12 cellular contexts compared by ENCODE assay signal in the genomic region with DNA sequence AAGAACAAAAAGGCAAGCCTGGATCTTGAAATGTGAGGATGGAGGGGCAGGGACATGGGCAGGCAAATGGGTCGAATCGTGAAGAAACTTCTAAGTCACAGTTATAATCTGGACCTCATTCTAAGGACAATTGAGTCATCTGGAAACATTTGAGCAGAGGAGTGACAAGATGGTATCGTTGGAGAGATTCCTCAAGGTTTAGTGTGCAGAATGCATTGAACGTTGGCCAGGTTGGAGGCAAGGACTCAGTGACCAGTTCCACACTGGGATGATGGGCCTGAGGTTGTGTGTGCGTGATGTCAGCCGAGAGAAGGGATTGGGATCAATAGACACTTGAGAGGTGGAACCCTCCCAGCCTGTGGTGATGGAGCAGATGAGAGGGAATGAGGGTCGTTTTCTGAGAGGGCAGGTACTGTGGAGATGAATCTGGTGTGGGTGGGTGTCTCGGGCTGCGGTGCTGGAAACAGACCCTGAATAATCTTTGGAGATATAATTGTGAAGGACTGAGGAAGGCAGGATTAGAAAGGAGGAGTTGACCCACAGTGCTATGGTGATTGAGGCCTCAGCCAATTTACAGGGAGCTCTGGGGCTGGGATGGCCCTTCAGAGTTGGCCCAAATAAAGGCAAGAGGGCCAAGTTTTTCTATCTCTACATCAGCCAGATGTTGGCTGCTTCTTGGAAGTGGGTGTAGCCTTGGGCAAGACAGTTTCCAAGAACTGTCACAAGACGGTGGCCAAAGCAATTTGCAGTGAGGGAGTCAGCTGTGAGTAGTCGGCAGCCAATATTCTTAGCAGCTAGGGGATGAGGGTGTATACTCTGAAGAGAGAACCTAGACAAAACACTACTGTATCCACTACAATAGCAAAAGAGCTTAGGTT. TPM values are rescaled to one million over a fixed set of nuclear protein-coding genes. Genes with fewer than 3 reads are reported as not detected.
A peak's percentile ranks its signal among the peaks of the same experiment; 100 is the strongest.
DNase-seq lines count a peak whose midpoint lies in the region; ATAC-seq and TF ChIP-seq lines count a peak whose summit lies in the region.
"Had no signal": no experiment of that assay in that cellular context is flagged by ENCODE, and none has a peak within 500 bp of the region (broad histone marks: within the 10 kb centered on the region; RNA-seq: fewer than 3 reads in every experiment).

No MANE protein-coding gene starts in this region.

- peak overlapping the region; percentile 99 for H3K27ac Mint-ChIP-seq in WTC11
- H3K27ac Mint-ChIP-seq: activated T-helper 1 cell treated with anti-CD3 and anti-CD28 coated beads, Interleukin-12 subunit alpha, Interleukin-12 subunit beta, Interleukin-2, Interleukin-4 antibody, amounts not matched to agents 30 ng/mL and 10 ng/mL and 1 ng/mL, durations not matched to agents 14 hours and 24 hours and 36 hours had no signal

- H3K9me3 Mint-ChIP-seq in WTC11 = no peaks in the 10 kb centered on the region
- H3K9me3 Mint-ChIP-seq: activated T-helper 1 cell treated with anti-CD3 and anti-CD28 coated beads, Interleukin-12 subunit alpha, Interleukin-12 subunit beta, Interleukin-2, Interleukin-4 antibody, amounts not matched to agents 30 ng/mL and 10 ng/mL and 1 ng/mL, durations not matched to agents 14 hours and 24 hours and 36 hours had no signal

- H3K4me1 Mint-ChIP-seq in WTC11 = peaks cover 53% of the 10 kb centered on the region

- CTCF ChIA-PET in WTC11 (lab: Charles Lee) = interaction anchor here (1.1 kb wide), 1 partner anchor 9 kb away, joined by 3 read pairs; no protein-coding TSS in a partner anchor

- ATAC-seq in WTC11 (no peak), HG03432 (IDR thresholded peaks at IDR 0.05; ENCODE audit: unreplicated experiment) (no peak), HG03108 (IDR thresholded peaks at IDR 0.05; ENCODE audit: unreplicated experiment) (no peak), GM18907 (IDR thresholded peaks at IDR 0.05; ENCODE audit: unreplicated experiment) (no peak)

- no peaks in the 10 kb centered on the region for H3K36me3 Mint-ChIP-seq in WTC11

- intact Hi-C loops in posterior vena cava (cut with DNase I) = no loop called here

- POLR2A ChIA-PET in WTC11 (lab: Charles Lee) = interaction anchor here (0.7 to 1.0 kb wide), 2 partner anchors 10 to 12 kb away, joined by 3 to 4 read pairs; no protein-coding TSS in a partner anchor

- no peaks in the 10 kb centered on the region for H3K27me3 Mint-ChIP-seq in WTC11 (ENCODE audit: low read depth)

- H3K4me3 Mint-ChIP-seq in WTC11 = no peak overlapping the region
- H3K4me3 Mint-ChIP-seq: activated T-helper 1 cell treated with anti-CD3 and anti-CD28 coated beads, Interleukin-12 subunit alpha, Interleukin-12 subunit beta, Interleukin-2, Interleukin-4 antibody, amounts not matched to agents 30 ng/mL and 10 ng/mL and 1 ng/mL, durations not matched to agents 14 hours and 24 hours and 36 hours had no signal

- peak; percentile 84 for DNase-seq in AG08395 (ENCODE audit: low spot score)
- no peak for DNase-seq in WTC11 (ENCODE audit: low spot score)
- DNase-seq in foreskin melanocyte = peak; percentile 27
- DNase-seq in posterior vena cava (ENCODE audit: low spot score) = peak; percentile 83
- no peak for DNase-seq in NCI-H1417 (lab: John Stamatoyannopoulos, UW)
- DNase-seq: ACHN, H7, NCI-H1092 had no signal

- no peak for TF ChIP-seq CTCF in WTC11 (IDR thresholded peaks at IDR 0.05)

TF ChIP-seq in WTC11, 78 proteins besides CTCF, POLR2A, EP300 and RAD21:
- TF ChIP-seq ZNF423 (CRISPR knock-in tag; IDR thresholded peaks at IDR 0.05) (no peak), ETV6 (CRISPR knock-in tag; IDR thresholded peaks at IDR 0.05) (0 out of 2 replicates have a peak, but pooled peaks have one; percentile 18)

RNA-seq across cellular contexts. Expression of gene ZNF532, which starts 5.8 kb away (rescaled TPM):
- total RNA-seq in WTC11 (2021) = 171 to 185 TPM (median 181 TPM) in 3 replicates
- 10 to 100 TPM; 79.1 to 83.6 TPM for total RNA-seq in posterior vena cava

Comparison
In these comparisons a context has a peak if more than half of its experiments do, and no peak if none do; other contexts are left out.
1. DNase-seq: peak in AG08395 (single experiment), foreskin melanocyte (single experiment) and posterior vena cava (single experiment); none in WTC11 (single experiment) and NCI-H1417 (0 of 3).